ENCODE assay signal across 8 cellular contexts in genomic region chr15:63276342-63277043, GRCh38. TPM values are rescaled to one million over a fixed set of nuclear protein-coding genes. Genes with fewer than 3 reads are reported as not detected.
DNase-seq lines count a peak whose midpoint lies in the region; ATAC-seq, FAIRE-seq and TF ChIP-seq lines count a peak whose summit lies in the region.

No MANE protein-coding gene starts in this region.

- H3K4me2 ChIP-seq in K562 (ENCODE audit: insufficient read depth, low read length) (peak overlapping the region; percentile 86), HepG2 (ENCODE audit: low read depth, low read length) (peak overlapping the region; percentile 90)

- ATAC-seq in HG03280 (IDR thresholded peaks at IDR 0.05; ENCODE audit: unreplicated experiment) (peak; percentile 14), K562 (peak; percentile 40), HepG2 (peak; percentile 18; the same call in 2 of the 3 replicates), upper lobe of left lung (ENCODE audit: low FRiP score in 2 of 2) (peak in 1 of 2 donors; percentile 35)

- peak overlapping the region; percentile 82 for H3K27ac ChIP-seq in K562 (ENCODE audit: extremely low read depth, low read depth, low read length)
- no peak overlapping the region for H3K27ac ChIP-seq in HepG2 (ENCODE audit: extremely low read length, insufficient read depth, low read length)
- peak overlapping the region; percentile 76 to 93 (median 84) for H3K27ac ChIP-seq in upper lobe of left lung

- POLR2A ChIA-PET in K562 (lab: Yijun Ruan, JAX) = interaction anchor here (0.6 to 1.4 kb wide), 16 partner anchors 10 to 1213 kb away, joined by 3 to 7 read pairs (median 3); partner anchors contain the start of gene USP3
- POLR2A ChIA-PET in HepG2 (lab: Yijun Ruan, JAX) = interaction anchor here (0.6 to 2.0 kb wide), 5 partner anchors 42 to 140 kb away, joined by 3 to 7 read pairs (median 4); partner anchors contain the start of gene RPS27L

- no peak for TF ChIP-seq CTCF in K562 (IDR thresholded peaks at IDR 0.05 in 2 of 3, conservative IDR thresholded peaks at IDR 0.05 in 1 of 3; ENCODE audit: insufficient read depth in 2 of 3, low read depth in 1 of 3, low read length in 3 of 3)
- no peak for TF ChIP-seq CTCF in HepG2 (CRISPR knock-in tag; IDR thresholded peaks at IDR 0.05)
- no peak for TF ChIP-seq CTCF in upper lobe of left lung (IDR thresholded peaks at IDR 0.05)

- 9% methylated on average over 11 of the region's 11 CpGs for WGBS in K562 (ENCODE audit: insufficient coverage, low coverage, missing lambda C conversion rate)
- 8% methylated on average over 11 of the region's 11 CpGs for WGBS in HepG2 (ENCODE audit: low lambda C conversion rate)
- WGBS in upper lobe of left lung, 2 donors = 21 to 27% methylated on average over 11 of the region's 11 CpGs

- no peak for TF ChIP-seq EP300 in K562 (IDR thresholded peaks at IDR 0.05; ENCODE audit: low read length)
- no peak for TF ChIP-seq EP300 in HepG2 (IDR thresholded peaks at IDR 0.05; ENCODE audit: low read depth in 2 of 2, low read length in 2 of 2)
- TF ChIP-seq EP300 in HepG2 (CRISPR knock-in tag; IDR thresholded peaks at IDR 0.05; ENCODE audit: borderline replicate concordance) = no peak
- no peak for TF ChIP-seq EP300 in upper lobe of left lung (IDR thresholded peaks at IDR 0.05)

- DNase-seq in DMS114 treated with DMSO at 0.1 percent for 48 hours (lab: John Stamatoyannopoulos, UW; ENCODE audit: unreplicated experiment) (peak; percentile 35), K562 (ENCODE audit: extremely low read depth in 1 of 4, low spot score in 3 of 4) (peak in 1 of 4 experiments; percentile 20), HepG2 (ENCODE audit: low spot score) (no peak), upper lobe of left lung (no peak), medulla oblongata (ENCODE audit: extremely low spot score) (no peak), NCI-H748 treated with DMSO at 0.1 percent for 48 hours (lab: John Stamatoyannopoulos, UW) (no peak), NCI-H524 (lab: John Stamatoyannopoulos, UW) (no peak)

- TF ChIP-seq POLR2A in K562 (conservative IDR thresholded peaks at IDR 0.05) (no peak), HepG2 (IDR thresholded peaks at IDR 0.05; ENCODE audit: insufficient read depth in 1 of 2, low read depth in 2 of 2, low read length in 2 of 2) (no peak), upper lobe of left lung (IDR thresholded peaks at IDR 0.05) (no peak)

- H3K27me3 ChIP-seq in K562 (ENCODE audit: control insufficient read depth in 2 of 2, insufficient read depth in 2 of 2, low read length in 2 of 2) (no peaks in the 10 kb centered on the region), HepG2 (ENCODE audit: control insufficient read depth in 1 of 2, insufficient read depth in 2 of 2, low read length in 2 of 2) (no peaks in the 10 kb centered on the region; a peak in 1 of 5 replicates), upper lobe of left lung (no peaks in the 10 kb centered on the region)

- TF ChIP-seq RAD21 in K562 (CRISPR knock-in tag; conservative IDR thresholded peaks at IDR 0.05 in 1 of 2, IDR thresholded peaks at IDR 0.05 in 1 of 2) (no peak), HepG2 (CRISPR knock-in tag; IDR thresholded peaks at IDR 0.05) (no peak)

- H3K79me2 ChIP-seq in K562 (ENCODE audit: control insufficient read depth, insufficient read depth, low read length) (no peaks in the 10 kb centered on the region), HepG2 (ENCODE audit: insufficient read depth, low read length) (no peaks in the 10 kb centered on the region)

- H3K9ac ChIP-seq in K562 (ENCODE audit: insufficient read depth in 1 of 2, low read depth in 2 of 2, low read length in 2 of 2) (peak overlapping the region; percentile 86 to 91), HepG2 (ENCODE audit: insufficient read depth, low read depth, low read length) (peak overlapping the region; percentile 69)

- CTCF ChIA-PET in K562 (lab: Yijun Ruan, JAX; ENCODE audit: low intra/inter-chr PET ratio) = interaction anchor here (0.8 kb wide), 1 partner anchor 126 kb away, joined by 3 read pairs; no protein-coding TSS in a partner anchor
- CTCF ChIA-PET in HepG2 (lab: Yijun Ruan, JAX; ENCODE audit: low intra/inter-chr PET ratio, low total read pairs) = no interaction called here

- intact Hi-C loops in K562 (cut with micrococcal nuclease) = loop anchor here (2.0 to 5.0 kb wide), 2 partner anchors 84 to 120 kb away; partner anchors contain the start of gene RPS27L
- intact Hi-C loops in HepG2 (cut with micrococcal nuclease; ENCODE audit: unreplicated experiment) = loop anchor here (5.0 kb wide), 2 partner anchors 89 to 119 kb away; partner anchors contain the start of genes RAB8B and RPS27L

- in situ Hi-C loops in K562 (cut with MboI) = loop anchor here (25.0 kb wide), 1 partner anchor 786 kb away; no protein-coding TSS in a partner anchor
- in situ Hi-C loops in HepG2 (cut with HindIII; ENCODE audit: extremely low pct_ligation_motif_present, low pct_unique_long_range_greater_than_20kb) = loop anchor here (25.0 kb wide), 1 partner anchor 286 kb away; no protein-coding TSS in a partner anchor

- no peaks in the 10 kb centered on the region for H4K20me1 ChIP-seq in K562 (replicated peaks; ENCODE audit: control insufficient read depth, insufficient read depth, low read length)
- no peaks in the 10 kb centered on the region for H4K20me1 ChIP-seq in HepG2 (ENCODE audit: insufficient read depth, low read length)

- H3K4me3 ChIP-seq in K562 = peak overlapping the region; percentile 59
- peak overlapping the region; percentile 50 to 69 (median 60) for H3K4me3 ChIP-seq in HepG2 (replicated peaks in 1 of 3; ENCODE audit: insufficient read depth in 1 of 3, low read depth in 2 of 3, low read length in 3 of 3)
- peak overlapping the region; percentile 12 to 67 (median 66) for H3K4me3 ChIP-seq in upper lobe of left lung

- FAIRE-seq in K562 (lab: Jason Lieb, UNC) (no peak), HepG2 (lab: Jason Lieb, UNC) (no peak)

- H3K9me1 ChIP-seq in K562 (ENCODE audit: control insufficient read depth, insufficient read depth, low read length) = no peaks in the 10 kb centered on the region

- BruUV-seq in K562 (replicated peaks; lab: Mats Ljungman, UMichigan) (TSS peak; percentile 91), HepG2 (replicated peaks; lab: Mats Ljungman, UMichigan) (TSS peak; percentile 83)

- H2AFZ ChIP-seq in K562 (ENCODE audit: low read depth, low read length) (peak overlapping the region; percentile 90), HepG2 (ENCODE audit: low read length) (peak overlapping the region; percentile 80)

- H3K36me3 ChIP-seq in K562 (ENCODE audit: control insufficient read depth, insufficient read depth, low read length) (0 out of 3 replicates have a peak, but pooled peaks cover 3% of the 10 kb centered on the region), HepG2 (replicated peaks in 1 of 2; ENCODE audit: control insufficient read depth in 1 of 2, insufficient read depth in 2 of 2, low read length in 2 of 2) (no peaks in the 10 kb centered on the region), upper lobe of left lung (peaks cover 0 to 4% (median 0%) of the 10 kb centered on the region in 4 donors)

- no peaks in the 10 kb centered on the region for H3K9me3 ChIP-seq in K562 (replicated peaks; ENCODE audit: control insufficient read depth, insufficient read depth, low read depth, low read length)
- H3K9me3 ChIP-seq in HepG2 (ENCODE audit: low read length) = no peaks in the 10 kb centered on the region
- H3K9me3 ChIP-seq in upper lobe of left lung = no peaks in the 10 kb centered on the region

- H3K4me1 ChIP-seq in K562 (replicated peaks in 1 of 2; ENCODE audit: control insufficient read depth in 2 of 2, insufficient read depth in 2 of 2, low read length in 2 of 2) = peaks cover 12 to 18% of the 10 kb centered on the region in 2 experiments; a peak in 4 of 5 replicates
- H3K4me1 ChIP-seq in HepG2 (ENCODE audit: insufficient read depth, low read length) = peaks cover 17% of the 10 kb centered on the region
- peaks cover 0 to 26% (median 7%) of the 10 kb centered on the region in 4 donors for H3K4me1 ChIP-seq in upper lobe of left lung

RNA-seq across cellular contexts. Expression of gene APH1B, which starts 0.9 kb away (rescaled TPM):
- total RNA-seq in K562 (2011; cell fraction: chromatin; rRNA removed; ENCODE audit: low replicate concordance) = 10.5 and 13.7 TPM in 2 replicates
- total RNA-seq in K562 (2011; cell fraction: nucleolus; rRNA removed) = 7.7 and 8.8 TPM in 2 replicates
- total RNA-seq in K562 (2011; cell fraction: nucleoplasm; rRNA removed) = 13.9 and 14.7 TPM in 2 replicates
- total RNA-seq in K562 (2014; rRNA removed) = 4.9 and 5.1 TPM in 2 replicates
- total RNA-seq in K562 (2014; rRNA removed; fragmentation: Illumina TruSeq; extraction: Trizol) = 9.0 and 9.1 TPM in 2 replicates
- total RNA-seq in K562 (2015; rRNA removed; fragmentation: Illumina TruSeq; extraction: Trizol) = 8.9 and 9.6 TPM in 2 replicates
- total RNA-seq in K562 (2021) = 9.7 and 10.6 TPM in 2 replicates
- polyA plus RNA-seq in K562 (2011; rRNA removed) = 4.8 and 7.0 TPM in 2 replicates
- polyA plus RNA-seq in K562 (2011; cell fraction: cytosol; rRNA removed) = 3.0 and 3.2 TPM in 2 replicates
- 7.9 and 9.8 TPM in 2 replicates for polyA plus RNA-seq in K562 (2011; cell fraction: nucleus; rRNA removed)
- polyA plus RNA-seq in K562 (2012) = 9.1 and 10.8 TPM in 2 replicates
- 6.1 and 6.9 TPM in 2 replicates for polyA plus RNA-seq in K562 (2014; fragmentation: Illumina TruSeq; extraction: Trizol)
- 1 to 10 TPM; 7.0 to 8.7 TPM for polyA plus RNA-seq in K562 (2014; fragmentation: Nextera tagmentation; extraction: Ambion mirVana)
- polyA plus RNA-seq in K562 (2014; rRNA removed) = 6.8 and 7.3 TPM in 2 replicates
- 4.6 and 6.9 TPM in 2 replicates for polyA minus RNA-seq in K562 (2011; rRNA and poly(A)+ RNA removed)
- 3.6 and 8.8 TPM in 2 replicates for polyA minus RNA-seq in K562 (2011; cell fraction: cytosol; rRNA and poly(A)+ RNA removed)
- 5.0 and 5.1 TPM in 2 replicates for polyA minus RNA-seq in K562 (2011; cell fraction: nucleus; rRNA and poly(A)+ RNA removed)
- 0.67 and 1.00 TPM in 2 replicates for total RNA-seq in HepG2 (2016; rRNA removed; fragmentation: Illumina TruSeq; extraction: Trizol)
- 0.61 and 0.62 TPM in 2 replicates for total RNA-seq in HepG2 (2016; cell fraction: cytosol; rRNA removed; fragmentation: Illumina TruSeq; extraction: Trizol; ENCODE audit: low read depth)
- 0.58 and 2.0 TPM in 2 replicates for total RNA-seq in HepG2 (2016; cell fraction: insoluble cytoplasmic fraction; rRNA removed; fragmentation: Illumina TruSeq; extraction: Trizol)
- 0.21 and 0.59 TPM in 2 replicates for total RNA-seq in HepG2 (2016; cell fraction: membrane; rRNA removed; fragmentation: Illumina TruSeq; extraction: Trizol)
- 1.5 and 2.3 TPM in 2 replicates for total RNA-seq in HepG2 (2016; cell fraction: nucleus; rRNA removed; fragmentation: Illumina TruSeq; extraction: Trizol)
- polyA plus RNA-seq in HepG2 (2011; rRNA removed) = 0.45 and 0.72 TPM in 2 replicates
- 0.43 and 0.46 TPM in 2 replicates for polyA plus RNA-seq in HepG2 (2011; cell fraction: cytosol; rRNA removed)
- polyA plus RNA-seq in HepG2 (2011; cell fraction: nucleus; rRNA removed) = 0.97 and 1.0 TPM in 2 replicates
- 1.4 and 2.6 TPM in 2 replicates for polyA plus RNA-seq in HepG2 (2012)
- polyA plus RNA-seq in HepG2 (2016; cell fraction: cytosol; fragmentation: Illumina TruSeq; extraction: Trizol; ENCODE audit: low read depth) = 0.47 and 0.48 TPM in 2 replicates
- 0.56 and 0.86 TPM in 2 replicates for polyA plus RNA-seq in HepG2 (2016; cell fraction: insoluble cytoplasmic fraction; fragmentation: Illumina TruSeq; extraction: Trizol; ENCODE audit: low read depth)
- 0.24 and 0.55 TPM in 2 replicates for polyA plus RNA-seq in HepG2 (2016; cell fraction: membrane; fragmentation: Illumina TruSeq; extraction: Trizol; ENCODE audit: low read depth)
- polyA plus RNA-seq in HepG2 (2016; cell fraction: nucleus; fragmentation: Illumina TruSeq; extraction: Trizol; ENCODE audit: insufficient read depth, low read depth) = 3.0 and 3.3 TPM in 2 replicates
- 0.23 and 0.82 TPM in 2 replicates for polyA minus RNA-seq in HepG2 (2011; rRNA and poly(A)+ RNA removed; ENCODE audit: low replicate concordance)
- polyA minus RNA-seq in HepG2 (2011; cell fraction: cytosol; rRNA and poly(A)+ RNA removed) = 0.89 and 1.3 TPM in 2 replicates
- polyA minus RNA-seq in HepG2 (2011; cell fraction: nucleus; rRNA and poly(A)+ RNA removed) = 2.3 and 4.4 TPM in 2 replicates
- total RNA-seq in upper lobe of left lung = 10 to 100 TPM in 4 of 6 donors, 1 to 10 TPM in 2; 4.9 to 28.9 (median 12.4) TPM
